Comparison of ENCODE assay signal across 10 cellular contexts in the genomic region with DNA sequence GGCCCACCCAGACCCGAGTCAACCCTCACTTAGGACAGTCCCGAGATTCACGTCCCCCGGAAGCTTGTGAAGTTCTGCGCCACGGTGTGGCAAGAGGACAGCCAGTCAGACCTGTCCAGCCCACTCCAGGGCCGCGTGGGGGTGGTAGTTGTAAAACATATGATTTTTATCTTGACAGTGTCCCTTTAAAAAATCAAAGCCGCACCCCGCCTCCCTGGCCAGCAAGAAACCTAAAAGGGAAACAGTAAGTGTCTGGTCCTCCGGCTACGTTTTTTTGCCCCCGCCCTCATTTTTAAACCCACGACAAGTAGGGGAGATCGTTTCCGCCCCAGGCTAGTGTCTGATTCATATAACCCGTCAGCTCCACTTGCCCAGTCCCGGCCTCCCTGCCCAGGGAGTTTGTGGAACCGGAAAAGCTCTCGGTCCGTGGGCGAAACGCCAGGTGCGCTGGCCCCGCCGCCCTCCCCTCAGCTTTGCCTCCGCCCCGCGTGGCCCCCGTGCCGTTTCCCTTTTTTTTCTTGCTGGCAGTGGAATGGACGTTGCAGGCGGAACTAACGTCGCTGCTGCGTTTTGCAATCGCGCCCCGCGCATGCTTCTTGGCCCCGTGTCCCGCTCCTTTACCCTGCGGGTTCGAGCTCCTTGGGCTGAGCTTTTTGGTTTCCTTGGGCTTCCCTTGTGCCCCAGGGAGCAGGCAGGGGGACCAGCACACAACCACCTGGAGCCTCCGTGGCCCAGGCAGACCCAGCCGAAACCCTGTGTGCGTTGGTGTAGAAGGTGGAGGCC. TPM values are rescaled to one million over a fixed set of nuclear protein-coding genes. Genes with fewer than 3 reads are reported as not detected.
A peak's percentile ranks its signal among the peaks of the same experiment; 100 is the strongest.
DNase-seq lines count a peak whose midpoint lies in the region; ATAC-seq and FAIRE-seq lines count a peak whose summit lies in the region.
"Had no signal": no experiment of that assay in that cellular context is flagged by ENCODE, and none has a peak within 500 bp of the region (broad histone marks: within the 10 kb centered on the region; RNA-seq: fewer than 3 reads in every experiment).

No MANE protein-coding gene starts in this region.

- peaks cover 28% of the 10 kb centered on the region for H3K36me3 Mint-ChIP-seq in T-helper 2 cell treated with Interferon-gamma antibody and Interleukin-4, amounts not matched to agents 5 μg/mL and 100 μg/mL, for 36 hours (ENCODE audit: low read depth)
- H3K36me3 Mint-ChIP-seq in T-helper 17 cell (ENCODE audit: low read depth) = peaks cover 8% of the 10 kb centered on the region

- no peaks in the 10 kb centered on the region for H3K27me3 Mint-ChIP-seq in T-helper 2 cell treated with Interferon-gamma antibody and Interleukin-4, amounts not matched to agents 5 μg/mL and 100 μg/mL, for 36 hours (ENCODE audit: low read depth)
- H3K27me3 Mint-ChIP-seq in T-helper 17 cell = no peaks in the 10 kb centered on the region
- H3K27me3 Mint-ChIP-seq: stimulated activated naive B cell treated with anti-CD40 and anti-IgM and Interleukin-4, amounts not matched to agents 10 μg/mL and 1 μg/mL and 100 μg/mL, for 72 hours had no signal

- intact Hi-C loops in Right ventricle myocardium inferior (cut with DNase I) = no loop called here

- H3K4me1 Mint-ChIP-seq in T-helper 2 cell treated with Interferon-gamma antibody and Interleukin-4, amounts not matched to agents 5 μg/mL and 100 μg/mL, for 36 hours (ENCODE audit: low read depth) = peaks cover 21% of the 10 kb centered on the region
- H3K4me1 Mint-ChIP-seq in T-helper 17 cell = peaks cover 27% of the 10 kb centered on the region

- no peaks in the 10 kb centered on the region for H3K9me3 ChIP-seq in T-helper 17 cell (ENCODE audit: control insufficient read depth, low read length, poor library complexity, severe bottlenecking)

- peak overlapping the region; percentile 41 for H3K27ac ChIP-seq in rectal smooth muscle tissue (ENCODE audit: low read depth, low read length)

- H3K4me1 ChIP-seq in rectal smooth muscle tissue (ENCODE audit: control insufficient read depth, insufficient read depth, low read length) = no peaks in the 10 kb centered on the region

- no peaks in the 10 kb centered on the region for H3K27me3 ChIP-seq in rectal smooth muscle tissue (ENCODE audit: control insufficient read depth, insufficient read depth, low read length)

- FAIRE-seq in urothelium cell line (lab: Jason Lieb, UNC) = no peak

- H3K4me3 ChIP-seq in rectal smooth muscle tissue (ENCODE audit: low read length) = peak overlapping the region; percentile 38

- peaks cover 17% of the 10 kb centered on the region for H3K36me3 ChIP-seq in rectal smooth muscle tissue (ENCODE audit: control insufficient read depth, insufficient read depth, low read length)

- H3K9ac ChIP-seq in rectal smooth muscle tissue (ENCODE audit: low read length) = no peak overlapping the region

- no peaks in the 10 kb centered on the region for H3K9me3 Mint-ChIP-seq in T-helper 2 cell treated with Interferon-gamma antibody and Interleukin-4, amounts not matched to agents 5 μg/mL and 100 μg/mL, for 36 hours
- H3K9me3 Mint-ChIP-seq: stimulated activated naive B cell treated with anti-CD40 and anti-IgM and Interleukin-4, amounts not matched to agents 10 μg/mL and 1 μg/mL and 100 μg/mL, for 72 hours had no signal

- peak; percentile 17 for ATAC-seq in Right ventricle myocardium inferior
- no peak for ATAC-seq in T-helper 17 cell
- no peak for ATAC-seq in GM18511 (IDR thresholded peaks at IDR 0.05; ENCODE audit: unreplicated experiment)
- no peak for ATAC-seq in GM19455 (IDR thresholded peaks at IDR 0.05; ENCODE audit: unreplicated experiment)

- DNase-seq in GF-D8 (lab: John Stamatoyannopoulos, UW) (peak; percentile 94), Right ventricle myocardium inferior (ENCODE audit: missing footprints) (peak; percentile 92), T-helper 17 cell (no peak), urothelium cell line (ENCODE audit: low spot score) (no peak)
- peak; percentile 13 for DNase-seq in T-helper 2 cell treated with Interferon-gamma antibody and Interleukin-4, amounts not matched to agents 5 μg/mL and 100 μg/mL, for 36 hours (ENCODE audit: low spot score)
- DNase-seq: activated CD4-positive, alpha-beta T cell treated with anti-CD3 and anti-CD28 coated beads for 1 hour; stimulated activated naive B cell treated with anti-CD40 and anti-IgM and Interleukin-4, amounts not matched to agents 10 μg/mL and 1 μg/mL and 100 μg/mL, for 72 hours had no signal

- peak overlapping the region; percentile 81 for H3K27ac Mint-ChIP-seq in T-helper 2 cell treated with Interferon-gamma antibody and Interleukin-4, amounts not matched to agents 5 μg/mL and 100 μg/mL, for 36 hours
- no peak overlapping the region for H3K27ac Mint-ChIP-seq in T-helper 17 cell

- peak overlapping the region; percentile 18 for H3K4me3 Mint-ChIP-seq in T-helper 2 cell treated with Interferon-gamma antibody and Interleukin-4, amounts not matched to agents 5 μg/mL and 100 μg/mL, for 36 hours
- H3K4me3 Mint-ChIP-seq in T-helper 17 cell = no peak overlapping the region

RNA-seq across cellular contexts. Expression of gene NUDT16L1, which starts 13.3 kb away (rescaled TPM):
- total RNA-seq in Right ventricle myocardium inferior (52.3 TPM), T-helper 17 cell (10 to 100 TPM; 44.7 to 49.6 TPM)

RNA-seq across cellular contexts. Expression of gene ANKS3, which starts 54.0 kb away (rescaled TPM):
- total RNA-seq in Right ventricle myocardium inferior = 9.1 TPM
- 10 to 100 TPM; 15.6 to 20.0 TPM for total RNA-seq in T-helper 17 cell

RNA-seq across cellular contexts. Expression of gene DNAAF8, which starts 54.3 kb away (rescaled TPM):
- total RNA-seq in Right ventricle myocardium inferior (1.5 TPM), T-helper 17 cell (not detected)

RNA-seq across cellular contexts. Expression of gene MGRN1, which starts 55.4 kb away (rescaled TPM):
- total RNA-seq in Right ventricle myocardium inferior (32.2 TPM), T-helper 17 cell (10 to 100 TPM; 69.3 to 74.7 TPM)

Comparison
In these comparisons a context has a peak if more than half of its experiments do, and no peak if none do; other contexts are left out.
1. DNase-seq: peak in GF-D8 (single experiment), T-helper 2 cell treated with Interferon-gamma antibody and Interleukin-4, amounts not matched to agents 5 μg/mL and 100 μg/mL, for 36 hours (single experiment) and Right ventricle myocardium inferior (single experiment); none in T-helper 17 cell (0 of 3) and urothelium cell line (single experiment).